ENCODE assay signal across 6 cellular contexts in genomic region chrY:22134719-22135118, GRCh38. TPM values are rescaled to one million over a fixed set of nuclear protein-coding genes. Genes with fewer than 3 reads are reported as not detected.
"Had no signal": no experiment of that assay in that cellular context is flagged by ENCODE, and none has a peak within 500 bp of the region (broad histone marks: within the 10 kb centered on the region; RNA-seq: fewer than 3 reads in every experiment).

No MANE protein-coding gene starts in this region.

RNA-seq across cellular contexts. Expression of gene RBMY1F, which starts 48.0 kb away (rescaled TPM):
- total RNA-seq: HepG2, HT-29, HT1080, IMR-90, K562 had no signal
- polyA plus RNA-seq: HepG2, IgD-negative memory B cell, IMR-90, K562 had no signal
